In the genomic region with DNA sequence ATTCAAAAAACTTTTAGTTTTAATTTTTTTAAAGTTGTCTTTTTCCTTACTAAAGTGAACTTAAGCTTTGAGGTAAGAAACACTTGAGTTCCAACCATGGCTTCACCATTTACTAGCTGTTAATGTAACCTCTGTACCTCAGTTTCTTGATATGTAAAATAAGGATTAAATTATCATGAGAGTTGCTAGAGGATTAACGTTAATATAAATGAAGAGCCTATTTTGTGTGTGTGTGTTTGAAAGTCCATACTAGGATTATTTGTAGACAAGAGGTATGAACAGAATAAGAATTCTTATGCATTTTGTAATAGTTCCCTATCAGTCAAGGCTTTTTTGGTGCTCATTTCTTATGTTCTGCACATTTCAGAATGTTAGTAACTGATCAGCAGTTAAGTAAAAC, we compare ENCODE assay signal across 26 cellular contexts.
"Had no signal": no experiment of that assay in that cellular context is flagged by ENCODE, and none has a peak within 500 bp of the region (broad histone marks: within the 10 kb centered on the region; RNA-seq: fewer than 3 reads in every experiment).

No MANE protein-coding gene starts in this region.

- H3K4me2 ChIP-seq: hepatocyte had no signal

- H2AFZ ChIP-seq: hepatocyte had no signal

- H3K4me1 ChIP-seq: colonic mucosa, esophagus muscularis mucosa, esophagus squamous epithelium, foreskin keratinocyte, gastrocnemius medialis, gastroesophageal sphincter, heart right ventricle had no signal

- FAIRE-seq: frontal cortex had no signal

- H3K79me2 ChIP-seq: hepatocyte had no signal

- ATAC-seq: effector memory CD8-positive, alpha-beta T cell; esophagus mucosa; foreskin keratinocyte; gastrocnemius medialis; gastroesophageal sphincter; heart left ventricle; heart right ventricle had no signal

- H3K27ac Mint-ChIP-seq: dendritic cell treated with granulocyte-macrophage colony-stimulating factor and Interleukin-4, amounts not matched to agents 40 ng/mL and 50 ng/mL, for 4 days; effector memory CD8-positive, alpha-beta T cell; endodermal cell had no signal

- H3K4me3 Mint-ChIP-seq: dendritic cell treated with granulocyte-macrophage colony-stimulating factor and Interleukin-4, amounts not matched to agents 40 ng/mL and 50 ng/mL, for 4 days; effector memory CD8-positive, alpha-beta T cell; endodermal cell had no signal

- H3K27me3 Mint-ChIP-seq: dendritic cell treated with granulocyte-macrophage colony-stimulating factor and Interleukin-4, amounts not matched to agents 40 ng/mL and 50 ng/mL, for 4 days; effector memory CD8-positive, alpha-beta T cell had no signal

- H3K27ac ChIP-seq: colonic mucosa, coronary artery, dorsolateral prefrontal cortex, epithelial cell of prostate, esophagus muscularis mucosa, esophagus squamous epithelium, foreskin keratinocyte, gastrocnemius medialis, gastroesophageal sphincter, heart left ventricle, heart right ventricle, hepatocyte had no signal

- H3K27me3 ChIP-seq: colonic mucosa, esophagus muscularis mucosa, esophagus squamous epithelium, foreskin keratinocyte, gastrocnemius medialis, gastroesophageal sphincter, heart left ventricle, heart right ventricle, hepatocyte had no signal

- H3K9me3 ChIP-seq: colonic mucosa, esophagus muscularis mucosa, esophagus squamous epithelium, gastrocnemius medialis, gastroesophageal sphincter, heart left ventricle, heart right ventricle had no signal

- H3K4me3 ChIP-seq: colonic mucosa, coronary artery, dorsolateral prefrontal cortex, esophagus muscularis mucosa, esophagus squamous epithelium, gastrocnemius medialis, gastroesophageal sphincter, heart left ventricle, heart right ventricle, hepatocyte had no signal

- H3K36me3 ChIP-seq: colonic mucosa, esophagus muscularis mucosa, esophagus squamous epithelium, gastroesophageal sphincter, heart right ventricle had no signal

- DNase-seq: colonic mucosa; cortex of kidney; dorsolateral prefrontal cortex; effector CD4-positive, alpha-beta T cell; effector CD8-positive, alpha-beta T cell; effector memory CD4-positive, alpha-beta T cell; effector memory CD8-positive, alpha-beta T cell; endodermal cell; erythroblast; esophagus squamous epithelium; foreskin fibroblast; foreskin keratinocyte; foreskin melanocyte; gastrocnemius medialis; glutamatergic neuron; head of caudate nucleus; heart left ventricle; heart right ventricle had no signal

- H3K9me3 Mint-ChIP-seq: endodermal cell had no signal
